ENCODE assay signal across 23 cellular contexts in genomic region chr4:96509039-96509741, GRCh38.
A peak's percentile ranks its signal among the peaks of the same experiment; 100 is the strongest.
DNase-seq lines count a peak whose midpoint lies in the region; ATAC-seq, FAIRE-seq and TF ChIP-seq lines count a peak whose summit lies in the region.
"Had no signal": no experiment of that assay in that cellular context is flagged by ENCODE, and none has a peak within 500 bp of the region (broad histone marks: within the 10 kb centered on the region; RNA-seq: fewer than 3 reads in every experiment).

No MANE protein-coding gene starts in this region.

- no peak overlapping the region for H3K18ac ChIP-seq in H1 (ENCODE audit: extremely low read depth, low read length)
- no peak overlapping the region for H3K18ac ChIP-seq in neuronal stem cell (ENCODE audit: low read length)

- no peak for TF ChIP-seq POLR2A in H1 (IDR thresholded peaks at IDR 0.05; ENCODE audit: control extremely low read depth in 1 of 2, low read depth in 2 of 2, low read length in 2 of 2)

- no peak overlapping the region for H2BK5ac ChIP-seq in H1 (ENCODE audit: low read depth, low read length)
- H2BK5ac ChIP-seq in neuronal stem cell (ENCODE audit: low read length): no peak overlapping the region

- H3K4me1 ChIP-seq in DND-41 (ENCODE audit: insufficient read depth, low read length) (peaks cover 49% of the 10 kb centered on the region), H1 (replicated peaks in 1 of 4; ENCODE audit: control insufficient read depth in 3 of 4, insufficient read depth in 4 of 4, low read length in 3 of 4) (no peaks in the 10 kb centered on the region), neuronal stem cell (ENCODE audit: control insufficient read depth in 2 of 2, insufficient read depth in 1 of 2, low read depth in 1 of 2, low read length in 2 of 2) (no peaks in the 10 kb centered on the region)
- H3K4me1 ChIP-seq: A549; BLaER1 treated with 17β-estradiol and CSF1 and Interleukin-3, amounts not matched to agents 10 nM and 100 nM; Caco-2 had no signal

- 85% methylated on average over 2 of the region's 2 CpGs; no CpG with 5 or more reads in 1 of the 2 experiments for WGBS in H1 (ENCODE audit: extremely low coverage in 1 of 2, insufficient coverage in 1 of 2, insufficient read length in 1 of 2, insufficient replicate concordance in 2 of 2, low coverage in 1 of 2, low lambda C conversion rate in 2 of 2, missing lambda C conversion rate in 1 of 2), 2 experiments
- WGBS in neuronal stem cell (ENCODE audit: extremely low coverage in 2 of 2, insufficient read length in 2 of 2, insufficient replicate concordance in 1 of 2), 2 donors: no CpG with 5 or more reads among the region's 2 CpGs

- H3K36me3 Mint-ChIP-seq in stimulated activated memory B cell treated with anti-CD40 and anti-IgM and Interleukin-4, amounts not matched to agents 10 μg/mL and 1 μg/mL and 100 μg/mL, for 72 hours: no peaks in the 10 kb centered on the region
- H3K36me3 Mint-ChIP-seq: CD8-positive, alpha-beta T cell had no signal

- no peak overlapping the region for H2AK5ac ChIP-seq in H1 (ENCODE audit: low read depth, low read length)
- H2AK5ac ChIP-seq in neuronal stem cell (ENCODE audit: low read depth, low read length): no peak overlapping the region

- H2BK120ac ChIP-seq in H1 (replicated peaks; ENCODE audit: low read depth, low read length): no peak overlapping the region
- H2BK120ac ChIP-seq in neuronal stem cell (ENCODE audit: low read depth, low read length): no peak overlapping the region

- peaks cover 3% of the 10 kb centered on the region for H3K9me3 Mint-ChIP-seq in stimulated activated memory B cell treated with anti-CD40 and anti-IgM and Interleukin-4, amounts not matched to agents 10 μg/mL and 1 μg/mL and 100 μg/mL, for 72 hours

- no peak overlapping the region for H2BK15ac ChIP-seq in H1 (ENCODE audit: low read length)
- no peak overlapping the region for H2BK15ac ChIP-seq in neuronal stem cell (ENCODE audit: low read length)

- H3K79me1 ChIP-seq in H1 (ENCODE audit: low read depth, low read length): no peaks in the 10 kb centered on the region
- H3K79me1 ChIP-seq in neuronal stem cell (ENCODE audit: low read depth, low read length): no peaks in the 10 kb centered on the region

- H3K27me3 Mint-ChIP-seq in stimulated activated memory B cell treated with anti-CD40 and anti-IgM and Interleukin-4, amounts not matched to agents 10 μg/mL and 1 μg/mL and 100 μg/mL, for 72 hours: no peaks in the 10 kb centered on the region
- H3K27me3 Mint-ChIP-seq: B cell; CD4-positive, alpha-beta T cell had no signal

- H3K23me2 ChIP-seq in H1 (ENCODE audit: low read depth, low read length): no peaks in the 10 kb centered on the region

- H3K79me2 ChIP-seq in DND-41 (ENCODE audit: insufficient read depth, low read length) (peaks cover 41% of the 10 kb centered on the region), H1 (ENCODE audit: control insufficient read depth in 1 of 2, insufficient read depth in 2 of 2, low read length in 2 of 2) (no peaks in the 10 kb centered on the region)

- H3K4me2 ChIP-seq in DND-41 (ENCODE audit: insufficient read depth, low read length): peak overlapping the region; percentile 61
- no peak overlapping the region for H3K4me2 ChIP-seq in H1 (ENCODE audit: insufficient read depth in 1 of 2, low read depth in 2 of 2, low read length in 2 of 2)
- H3K4me2 ChIP-seq in neuronal stem cell (ENCODE audit: insufficient read depth, low read length, poor library complexity, severe bottlenecking): no peak overlapping the region
- H3K4me2 ChIP-seq: A549; BLaER1 treated with 17β-estradiol and CSF1 and Interleukin-3, amounts not matched to agents 10 nM and 100 nM had no signal

- POLR2A ChIA-PET in H1 (lab: Charles Lee; ENCODE audit: partially characterized antibody): no interaction called here

- H2BK12ac ChIP-seq in H1 (ENCODE audit: low read depth, low read length): no peak overlapping the region
- H2BK12ac ChIP-seq in neuronal stem cell (ENCODE audit: low read length): no peak overlapping the region

- no peaks in the 10 kb centered on the region for H4K20me1 ChIP-seq in DND-41 (ENCODE audit: insufficient read depth, low read length)
- H4K20me1 ChIP-seq in H1 (replicated peaks in 1 of 2; ENCODE audit: control insufficient read depth in 1 of 2, insufficient read depth in 2 of 2, low read length in 2 of 2): no peaks in the 10 kb centered on the region
- H4K20me1 ChIP-seq: BLaER1 treated with 17β-estradiol and CSF1 and Interleukin-3, amounts not matched to agents 10 nM and 100 nM had no signal

- no peak for TF ChIP-seq EP300 in H1 (IDR thresholded peaks at IDR 0.05; ENCODE audit: borderline replicate concordance in 1 of 2, low read depth in 2 of 2, low read length in 2 of 2)

- H3K23ac ChIP-seq in H1 (ENCODE audit: insufficient read length): no peak overlapping the region
- no peak overlapping the region for H3K23ac ChIP-seq in neuronal stem cell (ENCODE audit: low read depth, low read length, poor library complexity)

- no peak for FAIRE-seq in H1 (lab: Jason Lieb, UNC)
- FAIRE-seq: A549, D721Med, G401.6, GM12891 had no signal

- H3K27me3 ChIP-seq in DND-41 (ENCODE audit: insufficient read depth, low read length, poor library complexity): no peaks in the 10 kb centered on the region
- no peaks in the 10 kb centered on the region for H3K27me3 ChIP-seq in H1 (replicated peaks in 1 of 4; ENCODE audit: control insufficient read depth in 3 of 4, extremely low read depth in 1 of 4, insufficient read depth in 3 of 4, low read length in 3 of 4)
- H3K27me3 ChIP-seq in neuronal stem cell (ENCODE audit: control insufficient read depth in 3 of 3, insufficient read depth in 3 of 3, low read depth in 1 of 3, low read length in 3 of 3): no peaks in the 10 kb centered on the region
- no peaks in the 10 kb centered on the region for H3K27me3 ChIP-seq in H7 (ENCODE audit: control insufficient read depth, insufficient read depth, low read length)
- H3K27me3 ChIP-seq: BLaER1 treated with 17β-estradiol and CSF1 and Interleukin-3, amounts not matched to agents 10 nM and 100 nM had no signal

- H4K5ac ChIP-seq in H1 (ENCODE audit: insufficient read length, low read depth, low read length): no peak overlapping the region

- H4K8ac ChIP-seq in H1 (ENCODE audit: extremely low read depth, insufficient read depth, low read length) (no peak overlapping the region), neuronal stem cell (ENCODE audit: low read depth, low read length) (peak overlapping the region; percentile 72)

- ATAC-seq in DND-41 (ENCODE audit: insufficient read depth, low read depth): peak; percentile 98
- ATAC-seq in stimulated activated memory B cell treated with anti-CD40 and anti-IgM and Interleukin-4, amounts not matched to agents 10 μg/mL and 1 μg/mL and 100 μg/mL, for 72 hours: peak; percentile 51
- no peak for ATAC-seq in HG02938 (IDR thresholded peaks at IDR 0.05; ENCODE audit: unreplicated experiment)
- ATAC-seq: A549; CD8-positive, alpha-beta T cell had no signal

- H3K4ac ChIP-seq in H1 (replicated peaks; ENCODE audit: insufficient read length, low read depth, low read length): no peak overlapping the region
- no peak overlapping the region for H3K4ac ChIP-seq in neuronal stem cell (ENCODE audit: low read length)

- H3K14ac ChIP-seq in H1 (ENCODE audit: insufficient read length): no peak overlapping the region
- no peak overlapping the region for H3K14ac ChIP-seq in neuronal stem cell (ENCODE audit: low read length)

- no peak overlapping the region for H3K4me3 Mint-ChIP-seq in stimulated activated memory B cell treated with anti-CD40 and anti-IgM and Interleukin-4, amounts not matched to agents 10 μg/mL and 1 μg/mL and 100 μg/mL, for 72 hours
- H3K4me3 Mint-ChIP-seq: B cell; CD4-positive, alpha-beta T cell; CD8-positive, alpha-beta T cell had no signal

- peak overlapping the region in 1 of 2 experiments; percentile 36; a peak in 2 of 4 replicates for H3K4me3 ChIP-seq in DND-41 (ENCODE audit: low read depth in 1 of 2, low read length in 2 of 2)
- H3K4me3 ChIP-seq in H1 (ENCODE audit: extremely low read depth in 1 of 4, insufficient read depth in 2 of 4, low read depth in 3 of 4, low read length in 4 of 4): no peak overlapping the region
- no peak overlapping the region for H3K4me3 ChIP-seq in neuronal stem cell (ENCODE audit: low read length in 2 of 2)
- H3K4me3 ChIP-seq in H7 (ENCODE audit: insufficient read depth, low read depth, low read length): no peak overlapping the region
- H3K4me3 ChIP-seq: A549; BLaER1 treated with 17β-estradiol and CSF1 and Interleukin-3, amounts not matched to agents 10 nM and 100 nM had no signal

- no peak for TF ChIP-seq RAD21 in H1 (IDR thresholded peaks at IDR 0.05 in 1 of 2, conservative IDR thresholded peaks at IDR 0.05 in 1 of 2; ENCODE audit: low read depth in 2 of 2, low read length in 2 of 2)

- peak overlapping the region; percentile 36 for H3K9ac ChIP-seq in DND-41 (ENCODE audit: low read depth, low read length)
- H3K9ac ChIP-seq in H1 (replicated peaks in 1 of 4; ENCODE audit: extremely low read depth in 1 of 4, low read depth in 3 of 4, low read length in 3 of 4): no peak overlapping the region
- H3K9ac ChIP-seq in neuronal stem cell (ENCODE audit: low read depth, low read length, poor library complexity): no peak overlapping the region
- H3K9ac ChIP-seq: BLaER1 treated with 17β-estradiol and CSF1 and Interleukin-3, amounts not matched to agents 10 nM and 100 nM had no signal

- H2BK20ac ChIP-seq in H1 (ENCODE audit: low read length): no peak overlapping the region

- H3K27ac Mint-ChIP-seq in stimulated activated memory B cell treated with anti-CD40 and anti-IgM and Interleukin-4, amounts not matched to agents 10 μg/mL and 1 μg/mL and 100 μg/mL, for 72 hours: no peak overlapping the region
- H3K27ac Mint-ChIP-seq: B cell; CD4-positive, alpha-beta T cell; CD8-positive, alpha-beta T cell had no signal

- DNase-seq in DND-41: peak; percentile 81
- no peak for DNase-seq in H1 (ENCODE audit: low read depth in 1 of 2, low spot score in 2 of 2)
- no peak for DNase-seq in neuronal stem cell (ENCODE audit: low spot score)
- DNase-seq in cortex of kidney (lab: John Stamatoyannopoulos, UW): no peak
- no peak for DNase-seq in H7
- no peak for DNase-seq in EL
- DNase-seq: AML-193; Caco-2; Calu3; CD4-positive, alpha-beta T cell; CD8-positive, alpha-beta T cell; DMS79 treated with DMSO at 0.1 percent for 48 hours; GF-D8 had no signal

- CTCF ChIA-PET in H1 (lab: Charles Lee; ENCODE audit: partially characterized antibody): no interaction called here

- no peak overlapping the region for H4K91ac ChIP-seq in H1 (replicated peaks; ENCODE audit: insufficient read length, low read length)
- no peak overlapping the region for H4K91ac ChIP-seq in neuronal stem cell (ENCODE audit: low read depth, low read length, poor library complexity)

- H3K4me1 Mint-ChIP-seq in stimulated activated memory B cell treated with anti-CD40 and anti-IgM and Interleukin-4, amounts not matched to agents 10 μg/mL and 1 μg/mL and 100 μg/mL, for 72 hours: no peaks in the 10 kb centered on the region
- H3K4me1 Mint-ChIP-seq: B cell had no signal

- peak overlapping the region; percentile 86 for H3K27ac ChIP-seq in DND-41 (ENCODE audit: low read length)
- H3K27ac ChIP-seq in H1 (ENCODE audit: low read depth, low read length): no peak overlapping the region
- H3K27ac ChIP-seq in neuronal stem cell (replicated peaks; ENCODE audit: low read length): no peak overlapping the region
- H3K27ac ChIP-seq: 22Rv1; A549; BLaER1 treated with 17β-estradiol and CSF1 and Interleukin-3, amounts not matched to agents 10 nM and 100 nM; C4-2B had no signal

- TF ChIP-seq CTCF in DND-41 (IDR thresholded peaks at IDR 0.05; ENCODE audit: borderline replicate concordance, extremely low read depth, low read length, poor library complexity, severe bottlenecking) (no peak), H1 (IDR thresholded peaks at IDR 0.05; ENCODE audit: control extremely low read depth in 1 of 3, insufficient read depth in 1 of 3, low read depth in 1 of 3, low read length in 3 of 3) (no peak)

- no peak overlapping the region for H3K56ac ChIP-seq in H1 (replicated peaks; ENCODE audit: insufficient read length, low read depth, low read length)

- H2AFZ ChIP-seq in DND-41 (ENCODE audit: low read depth, low read length) (peak overlapping the region; percentile 56), H1 (ENCODE audit: low read length) (peak overlapping the region; percentile 59), neuronal stem cell (ENCODE audit: low read length) (peak overlapping the region; percentile 74)

- H3K9me3 ChIP-seq in DND-41 (ENCODE audit: insufficient read depth, low read length, severe bottlenecking) (peaks cover 11% of the 10 kb centered on the region), H1 (ENCODE audit: insufficient read depth in 2 of 2, low read depth in 1 of 2, low read length in 1 of 2) (no peaks in the 10 kb centered on the region), neuronal stem cell (replicated peaks in 1 of 2; ENCODE audit: control insufficient read depth in 2 of 2, insufficient read depth in 1 of 2, low read depth in 1 of 2, low read length in 2 of 2) (no peaks in the 10 kb centered on the region)
- H3K9me3 ChIP-seq: A549; BLaER1 treated with 17β-estradiol and CSF1 and Interleukin-3, amounts not matched to agents 10 nM and 100 nM; Caco-2 had no signal

- H3K36me3 ChIP-seq in DND-41 (ENCODE audit: insufficient read depth, low read length): no peaks in the 10 kb centered on the region
- no peaks in the 10 kb centered on the region for H3K36me3 ChIP-seq in H1 (ENCODE audit: control insufficient read depth in 2 of 4, insufficient read depth in 4 of 4, low read length in 3 of 4)
- H3K36me3 ChIP-seq in neuronal stem cell (replicated peaks in 1 of 2; ENCODE audit: control insufficient read depth in 2 of 2, insufficient read depth in 2 of 2, low read length in 2 of 2): no peaks in the 10 kb centered on the region
- no peaks in the 10 kb centered on the region for H3K36me3 ChIP-seq in H7 (replicated peaks; ENCODE audit: control insufficient read depth, insufficient read depth, low read length)
- H3K36me3 ChIP-seq: BLaER1 treated with 17β-estradiol and CSF1 and Interleukin-3, amounts not matched to agents 10 nM and 100 nM had no signal
